In genomic region chr5:86814907-86815306, GRCh38 we compare ENCODE assay signal across 7 cellular contexts.
"Had no signal": no experiment of that assay in that cellular context is flagged by ENCODE, and none has a peak within 500 bp of the region (broad histone marks: within the 10 kb centered on the region; RNA-seq: fewer than 3 reads in every experiment).

No MANE protein-coding gene starts in this region.

- ATAC-seq: GM12878 had no signal

- DNase-seq: GDM1, GF-D8 had no signal

- H3K4me3 ChIP-seq: GM12878 had no signal

- FAIRE-seq: GM12878, GM12891, GM12892, GM18507, GM19239 had no signal
